In the genomic region with DNA sequence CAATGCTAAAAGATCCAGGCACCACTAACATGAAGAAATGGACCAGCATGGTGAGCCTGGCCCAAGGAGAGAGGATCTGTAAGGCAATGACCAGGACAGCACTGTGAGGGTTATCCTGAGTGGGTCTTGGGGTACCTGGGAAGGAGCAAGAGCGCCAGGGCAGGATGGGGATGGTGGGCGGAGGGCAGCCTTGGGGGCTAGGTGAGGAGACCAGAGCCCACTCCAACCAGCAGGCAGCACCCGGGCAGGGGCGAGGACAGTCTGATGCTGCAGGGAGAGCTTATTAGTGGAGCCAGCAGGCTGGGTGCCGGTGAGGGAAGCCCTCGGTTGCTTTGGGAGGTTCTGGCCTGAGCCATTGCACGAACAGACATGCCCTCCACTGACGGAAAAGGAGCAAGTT, we compare ENCODE assay signal across 22 cellular contexts. TPM values are rescaled to one million over a fixed set of nuclear protein-coding genes. Genes with fewer than 3 reads are reported as not detected.
DNase-seq lines count a peak whose midpoint lies in the region; ATAC-seq and TF ChIP-seq lines count a peak whose summit lies in the region.
"Had no signal": no experiment of that assay in that cellular context is flagged by ENCODE, and none has a peak within 500 bp of the region (broad histone marks: within the 10 kb centered on the region; RNA-seq: fewer than 3 reads in every experiment).

No MANE protein-coding gene starts in this region.

- peaks cover 11 to 32% of the 10 kb centered on the region in 2 donors for H3K36me3 ChIP-seq in esophagus (ENCODE audit: control insufficient read depth in 2 of 2, insufficient read depth in 2 of 2, low read length in 1 of 2)

- DNase-seq in activated CD8-positive, alpha-beta T cell treated with anti-CD3 and anti-CD28 coated beads, Interleukin-2, amount 10 ng/mL, durations not matched to agents 7 days and 5 days: no peak
- DNase-seq in activated CD8-positive, alpha-beta T cell treated with anti-CD3 and anti-CD28 coated beads for 36 hours: no peak
- no peak for DNase-seq in activated naive CD8-positive, alpha-beta T cell treated with anti-CD3 and anti-CD28 coated beads, Interleukin-2, amount 10 ng/mL, durations not matched to agents 7 days and 5 days
- DNase-seq: CD4-positive, CD25-positive, alpha-beta regulatory T cell; cortex of kidney; foreskin keratinocyte; GF-D8; H9; Karpas-422; kidney; naive thymus-derived CD4-positive, alpha-beta T cell; NCI-H1092; NCI-H2081 treated with DMSO at 0.1 percent for 48 hours; stimulated activated CD4-positive, alpha-beta T cell treated with anti-CD3 and anti-CD28 coated beads, Interleukin-1b, Interleukin-23, amount 100 ng/mL, for 48 hours; stimulated activated naive CD8-positive, alpha-beta T cell treated with anti-CD3 and anti-CD28 coated beads, Interleukin-15, Interleukin-2, amounts not matched to agents 100 U/mL and 50 U/mL, for 24 hours had no signal

- peak overlapping the region; percentile 57 for H3K27ac Mint-ChIP-seq in activated CD8-positive, alpha-beta T cell treated with anti-CD3 and anti-CD28 coated beads, Interleukin-2, amount 10 ng/mL, durations not matched to agents 7 days and 5 days
- no peak overlapping the region for H3K27ac Mint-ChIP-seq in activated CD8-positive, alpha-beta T cell treated with anti-CD3 and anti-CD28 coated beads for 36 hours
- peak overlapping the region; percentile 40 for H3K27ac Mint-ChIP-seq in activated naive CD8-positive, alpha-beta T cell treated with anti-CD3 and anti-CD28 coated beads, Interleukin-2, amount 10 ng/mL, durations not matched to agents 7 days and 5 days
- H3K27ac Mint-ChIP-seq: memory B cell had no signal

- H3K9me3 ChIP-seq in esophagus (ENCODE audit: control insufficient read depth in 2 of 2, insufficient read depth in 1 of 2, low read depth in 1 of 2, low read length in 1 of 2): no peaks in the 10 kb centered on the region
- H3K9me3 ChIP-seq: ascending aorta had no signal

- H3K4me3 ChIP-seq in esophagus (ENCODE audit: low read depth in 1 of 2, low read length in 2 of 2): no peak overlapping the region
- H3K4me3 ChIP-seq: ascending aorta had no signal

- H3K4me3 Mint-ChIP-seq in activated CD8-positive, alpha-beta T cell treated with anti-CD3 and anti-CD28 coated beads, Interleukin-2, amount 10 ng/mL, durations not matched to agents 7 days and 5 days: no peak overlapping the region
- H3K4me3 Mint-ChIP-seq in activated CD8-positive, alpha-beta T cell treated with anti-CD3 and anti-CD28 coated beads for 36 hours: no peak overlapping the region
- no peak overlapping the region for H3K4me3 Mint-ChIP-seq in activated naive CD8-positive, alpha-beta T cell treated with anti-CD3 and anti-CD28 coated beads, Interleukin-2, amount 10 ng/mL, durations not matched to agents 7 days and 5 days
- H3K4me3 Mint-ChIP-seq: CD4-positive, CD25-positive, alpha-beta regulatory T cell; H9; memory B cell; naive thymus-derived CD4-positive, alpha-beta T cell had no signal

- no peaks in the 10 kb centered on the region for H3K27me3 ChIP-seq in esophagus (ENCODE audit: control insufficient read depth in 1 of 2, insufficient read depth in 2 of 2, low read length in 2 of 2)
- H3K27me3 ChIP-seq: ascending aorta, foreskin keratinocyte had no signal

- H3K9me3 Mint-ChIP-seq in activated CD8-positive, alpha-beta T cell treated with anti-CD3 and anti-CD28 coated beads, Interleukin-2, amount 10 ng/mL, durations not matched to agents 7 days and 5 days (ENCODE audit: insufficient read depth): no peaks in the 10 kb centered on the region
- H3K9me3 Mint-ChIP-seq in activated CD8-positive, alpha-beta T cell treated with anti-CD3 and anti-CD28 coated beads for 36 hours: no peaks in the 10 kb centered on the region
- no peaks in the 10 kb centered on the region for H3K9me3 Mint-ChIP-seq in activated naive CD8-positive, alpha-beta T cell treated with anti-CD3 and anti-CD28 coated beads, Interleukin-2, amount 10 ng/mL, durations not matched to agents 7 days and 5 days
- H3K9me3 Mint-ChIP-seq: H9; memory B cell; naive thymus-derived CD4-positive, alpha-beta T cell had no signal

- CTCF ChIA-PET in activated CD8-positive, alpha-beta T cell treated with anti-CD3 and anti-CD28 coated beads, Interleukin-2, amount 10 ng/mL, durations not matched to agents 7 days and 5 days (lab: Charles Lee): interaction anchor here (1.1 to 1.8 kb wide), 2 partner anchors 11 to 18 kb away, joined by 4 to 5 read pairs; no protein-coding TSS in a partner anchor
- CTCF ChIA-PET in activated CD8-positive, alpha-beta T cell treated with anti-CD3 and anti-CD28 coated beads for 36 hours (lab: Charles Lee): interaction anchor here (1.1 to 1.7 kb wide), 5 partner anchors 10 to 90 kb away, joined by 3 to 10 read pairs (median 3); no protein-coding TSS in a partner anchor

- TF ChIP-seq CTCF in activated CD8-positive, alpha-beta T cell treated with anti-CD3 and anti-CD28 coated beads for 36 hours (IDR thresholded peaks at IDR 0.05): no peak

- 65 to 79% methylated on average over 8 of the region's 8 CpGs for WGBS in esophagus, 2 donors

- POLR2A ChIA-PET in activated CD8-positive, alpha-beta T cell treated with anti-CD3 and anti-CD28 coated beads, Interleukin-2, amount 10 ng/mL, durations not matched to agents 7 days and 5 days (lab: Charles Lee): interaction anchor here (1.5 kb wide), 1 partner anchor 11 kb away, joined by 4 read pairs; no protein-coding TSS in a partner anchor
- POLR2A ChIA-PET in activated CD8-positive, alpha-beta T cell treated with anti-CD3 and anti-CD28 coated beads for 36 hours (lab: Charles Lee): interaction anchor here (1.5 to 3.2 kb wide), 2 partner anchors 11 to 13 kb away, joined by 4 to 13 read pairs; no protein-coding TSS in a partner anchor
- POLR2A ChIA-PET in activated naive CD8-positive, alpha-beta T cell treated with anti-CD3 and anti-CD28 coated beads, Interleukin-2, amount 10 ng/mL, durations not matched to agents 7 days and 5 days (lab: Charles Lee): interaction anchor here (1.2 to 5.3 kb wide), 2 partner anchors 11 to 12 kb away, joined by 4 to 37 read pairs; a partner anchor contains a TSS

- ATAC-seq in activated CD8-positive, alpha-beta T cell treated with anti-CD3 and anti-CD28 coated beads, Interleukin-2, amount 10 ng/mL, durations not matched to agents 7 days and 5 days: no peak
- no peak for ATAC-seq in activated CD8-positive, alpha-beta T cell treated with anti-CD3 and anti-CD28 coated beads for 36 hours
- no peak for ATAC-seq in activated naive CD8-positive, alpha-beta T cell treated with anti-CD3 and anti-CD28 coated beads, Interleukin-2, amount 10 ng/mL, durations not matched to agents 7 days and 5 days (ENCODE audit: low read depth)
- ATAC-seq in GM19452 (IDR thresholded peaks at IDR 0.05; ENCODE audit: unreplicated experiment) (no peak), GM18517 (IDR thresholded peaks at IDR 0.05; ENCODE audit: unreplicated experiment) (no peak), HG02610 (IDR thresholded peaks at IDR 0.05; ENCODE audit: unreplicated experiment) (no peak)
- ATAC-seq: naive thymus-derived CD4-positive, alpha-beta T cell; stimulated activated naive CD8-positive, alpha-beta T cell treated with anti-CD3 and anti-CD28 coated beads, Interleukin-15, Interleukin-2, amounts not matched to agents 100 U/mL and 50 U/mL, for 24 hours had no signal

- H3K4me1 ChIP-seq in esophagus (ENCODE audit: control insufficient read depth in 2 of 2, insufficient read depth in 2 of 2, low read length in 1 of 2): peaks cover 11 to 38% of the 10 kb centered on the region in 2 donors

- peaks cover 73% of the 10 kb centered on the region for H3K36me3 Mint-ChIP-seq in activated CD8-positive, alpha-beta T cell treated with anti-CD3 and anti-CD28 coated beads, Interleukin-2, amount 10 ng/mL, durations not matched to agents 7 days and 5 days (ENCODE audit: low read depth)
- H3K36me3 Mint-ChIP-seq in activated CD8-positive, alpha-beta T cell treated with anti-CD3 and anti-CD28 coated beads for 36 hours (ENCODE audit: low read depth): peaks cover 47% of the 10 kb centered on the region
- H3K36me3 Mint-ChIP-seq in activated naive CD8-positive, alpha-beta T cell treated with anti-CD3 and anti-CD28 coated beads, Interleukin-2, amount 10 ng/mL, durations not matched to agents 7 days and 5 days: peaks cover 39% of the 10 kb centered on the region

- H3K4me1 Mint-ChIP-seq in activated CD8-positive, alpha-beta T cell treated with anti-CD3 and anti-CD28 coated beads, Interleukin-2, amount 10 ng/mL, durations not matched to agents 7 days and 5 days (ENCODE audit: low read depth): peaks cover 37% of the 10 kb centered on the region
- H3K4me1 Mint-ChIP-seq in activated CD8-positive, alpha-beta T cell treated with anti-CD3 and anti-CD28 coated beads for 36 hours (ENCODE audit: low read depth): peaks cover 22% of the 10 kb centered on the region
- H3K4me1 Mint-ChIP-seq in activated naive CD8-positive, alpha-beta T cell treated with anti-CD3 and anti-CD28 coated beads, Interleukin-2, amount 10 ng/mL, durations not matched to agents 7 days and 5 days: peaks cover 22% of the 10 kb centered on the region

- intact Hi-C loops in activated CD8-positive, alpha-beta T cell treated with anti-CD3 and anti-CD28 coated beads for 36 hours (cut with micrococcal nuclease): no loop called here

- H3K27me3 Mint-ChIP-seq in activated CD8-positive, alpha-beta T cell treated with anti-CD3 and anti-CD28 coated beads, Interleukin-2, amount 10 ng/mL, durations not matched to agents 7 days and 5 days (ENCODE audit: low read depth): no peaks in the 10 kb centered on the region
- no peaks in the 10 kb centered on the region for H3K27me3 Mint-ChIP-seq in activated CD8-positive, alpha-beta T cell treated with anti-CD3 and anti-CD28 coated beads for 36 hours
- no peaks in the 10 kb centered on the region for H3K27me3 Mint-ChIP-seq in activated naive CD8-positive, alpha-beta T cell treated with anti-CD3 and anti-CD28 coated beads, Interleukin-2, amount 10 ng/mL, durations not matched to agents 7 days and 5 days
- H3K27me3 Mint-ChIP-seq: CD4-positive, CD25-positive, alpha-beta regulatory T cell; memory B cell; naive thymus-derived CD4-positive, alpha-beta T cell had no signal

- peak overlapping the region; percentile 93 to 94 for H3K27ac ChIP-seq in esophagus (ENCODE audit: low read depth in 2 of 2, low read length in 1 of 2)
- peak overlapping the region; percentile 100 for H3K27ac ChIP-seq in temporal lobe (ENCODE audit: low read depth, low read length)
- H3K27ac ChIP-seq: foreskin keratinocyte had no signal

RNA-seq across cellular contexts. Expression of a gene that starts 10.7 kb away (rescaled TPM):
- total RNA-seq in activated CD8-positive, alpha-beta T cell treated with anti-CD3 and anti-CD28 coated beads, Interleukin-2, amount 10 ng/mL, durations not matched to agents 7 days and 5 days: 100 to 1,000 TPM; 287 to 300 TPM
- 100 to 1,000 TPM; 212 to 223 TPM for total RNA-seq in activated CD8-positive, alpha-beta T cell treated with anti-CD3 and anti-CD28 coated beads for 36 hours
- total RNA-seq in activated naive CD8-positive, alpha-beta T cell treated with anti-CD3 and anti-CD28 coated beads, Interleukin-2, amount 10 ng/mL, durations not matched to agents 7 days and 5 days: 100 to 1,000 TPM; 346 to 363 TPM
- 10 to 100 TPM; 66.0 to 68.6 TPM for polyA plus RNA-seq in esophagus
- total RNA-seq in temporal lobe: 185 TPM

RNA-seq across cellular contexts. Expression of a gene that starts 54.4 kb away (rescaled TPM):
- 10 to 100 TPM; 74.6 to 81.5 TPM for total RNA-seq in activated CD8-positive, alpha-beta T cell treated with anti-CD3 and anti-CD28 coated beads, Interleukin-2, amount 10 ng/mL, durations not matched to agents 7 days and 5 days
- total RNA-seq in activated CD8-positive, alpha-beta T cell treated with anti-CD3 and anti-CD28 coated beads for 36 hours: 10 to 100 TPM; 82.7 to 88.2 TPM
- 100 to 1,000 TPM; 100 to 111 TPM for total RNA-seq in activated naive CD8-positive, alpha-beta T cell treated with anti-CD3 and anti-CD28 coated beads, Interleukin-2, amount 10 ng/mL, durations not matched to agents 7 days and 5 days
- 10 to 100 TPM; 22.8 to 29.0 TPM for polyA plus RNA-seq in esophagus
- 34.9 TPM for total RNA-seq in temporal lobe
